In genomic region chr19:32694316-32694715, GRCh38 we compare ENCODE assay signal across 9 cellular contexts. TPM values are rescaled to one million over a fixed set of nuclear protein-coding genes. Genes with fewer than 3 reads are reported as not detected.
DNase-seq lines count a peak whose midpoint lies in the region; ATAC-seq and TF ChIP-seq lines count a peak whose summit lies in the region.
"Not testable (repeated sequence)": the region's sequence is repeated elsewhere in the genome, so short reads cannot be mapped to it uniquely, and the experiment has no call there.
"Had no signal": no experiment of that assay in that cellular context is flagged by ENCODE, and none has a peak within 500 bp of the region (broad histone marks: within the 10 kb centered on the region; RNA-seq: fewer than 3 reads in every experiment).

No MANE protein-coding gene starts in this region.

- H3K27ac Mint-ChIP-seq in Caco-2 (ENCODE audit: unreplicated experiment), result peak overlapping the region; percentile 81
- not testable (repeated sequence) for H3K27ac Mint-ChIP-seq in T-helper 1 cell treated with Interleukin-12 subunit alpha and Interleukin-12 subunit beta and Interleukin-4 antibody, amounts not matched to agents 30 μg/mL and 1 μg/mL, for 36 hours; neural progenitor cell
- peak overlapping the region; percentile 97 for H3K27ac Mint-ChIP-seq in activated T-helper 17 cell treated with anti-CD3 and anti-CD28 coated beads, Interleukin-2, amount 50 U/mL, for 72 hours
- peak overlapping the region; percentile 95 for H3K27ac Mint-ChIP-seq in central memory CD8-positive, alpha-beta T cell (ENCODE audit: low read depth)

- H3K4me1 ChIP-seq in Caco-2, result peaks cover 20% of the 10 kb centered on the region
- peaks cover 75% of the 10 kb centered on the region for H3K4me1 ChIP-seq in left ventricle myocardium inferior
- not testable (repeated sequence) for H3K4me1 ChIP-seq in neural progenitor cell
- H3K4me1 ChIP-seq in thoracic aorta (ENCODE audit: control insufficient read depth in 1 of 2, low read depth in 2 of 2), result peaks cover 27 to 38% of the 10 kb centered on the region in 2 donors

- peak overlapping the region; percentile 80 for H3K4me3 Mint-ChIP-seq in Caco-2 (ENCODE audit: unreplicated experiment)
- H3K4me3 Mint-ChIP-seq in T-helper 1 cell treated with Interleukin-12 subunit alpha and Interleukin-12 subunit beta and Interleukin-4 antibody, amounts not matched to agents 30 μg/mL and 1 μg/mL, for 36 hours, result peak overlapping the region; percentile 95
- peak overlapping the region; percentile 87 for H3K4me3 Mint-ChIP-seq in activated T-helper 17 cell treated with anti-CD3 and anti-CD28 coated beads, Interleukin-2, amount 50 U/mL, for 72 hours
- H3K4me3 Mint-ChIP-seq in central memory CD8-positive, alpha-beta T cell, result peak overlapping the region; percentile 93
- H3K4me3 Mint-ChIP-seq in neural progenitor cell, result peak overlapping the region; percentile 27

- POLR2A ChIA-PET in Caco-2 (lab: Charles Lee), result not testable (repeated sequence)

- H3K4me1 Mint-ChIP-seq in Caco-2 (ENCODE audit: low read depth, unreplicated experiment) (peaks cover 40% of the 10 kb centered on the region), neural progenitor cell (peaks cover 16% of the 10 kb centered on the region)
- peaks cover 51% of the 10 kb centered on the region for H3K4me1 Mint-ChIP-seq in T-helper 1 cell treated with Interleukin-12 subunit alpha and Interleukin-12 subunit beta and Interleukin-4 antibody, amounts not matched to agents 30 μg/mL and 1 μg/mL, for 36 hours (ENCODE audit: low read depth)
- H3K4me1 Mint-ChIP-seq in activated T-helper 17 cell treated with anti-CD3 and anti-CD28 coated beads, Interleukin-2, amount 50 U/mL, for 72 hours, result peaks cover 44% of the 10 kb centered on the region
- H3K4me1 Mint-ChIP-seq in central memory CD8-positive, alpha-beta T cell, result peaks cover 77% of the 10 kb centered on the region

- not testable (repeated sequence) for TF ChIP-seq CTCF in Caco-2 (IDR thresholded peaks at IDR 0.05; ENCODE audit: insufficient read depth in 1 of 2, low read depth in 1 of 2, low read length in 1 of 2, severe bottlenecking in 1 of 2, unreplicated experiment in 1 of 2); left ventricle myocardium inferior (IDR thresholded peaks at IDR 0.05; ENCODE audit: borderline replicate concordance); neural progenitor cell (IDR thresholded peaks at IDR 0.05); thoracic aorta (IDR thresholded peaks at IDR 0.05)

- not testable (repeated sequence) for H3K27ac ChIP-seq in left ventricle myocardium inferior (replicated peaks); neural progenitor cell; thoracic aorta

- not testable (repeated sequence) for H3K9ac ChIP-seq in neural progenitor cell

- peaks cover 10% of the 10 kb centered on the region for H3K9me3 Mint-ChIP-seq in Caco-2 (ENCODE audit: unreplicated experiment)
- H3K9me3 Mint-ChIP-seq in T-helper 1 cell treated with Interleukin-12 subunit alpha and Interleukin-12 subunit beta and Interleukin-4 antibody, amounts not matched to agents 30 μg/mL and 1 μg/mL, for 36 hours; activated T-helper 17 cell treated with anti-CD3 and anti-CD28 coated beads, Interleukin-2, amount 50 U/mL, for 72 hours; central memory CD8-positive, alpha-beta T cell: not testable (repeated sequence)
- H3K9me3 Mint-ChIP-seq in neural progenitor cell, result peaks cover 12% of the 10 kb centered on the region

- peak in 1 of 2 experiments; percentile 37 for DNase-seq in Caco-2
- DNase-seq in MG63; central memory CD8-positive, alpha-beta T cell (ENCODE audit: low spot score in 2 of 2); left ventricle myocardium inferior; neural progenitor cell (ENCODE audit: low spot score); thoracic aorta (ENCODE audit: low spot score): not testable (repeated sequence)

- H3K4me3 ChIP-seq in Caco-2 (ENCODE audit: low read depth, low read length); neural progenitor cell: not testable (repeated sequence)
- peak overlapping the region; percentile 79 for H3K4me3 ChIP-seq in MG63
- H3K4me3 ChIP-seq in left ventricle myocardium inferior, result peak overlapping the region; percentile 82
- H3K4me3 ChIP-seq in thoracic aorta, result peak overlapping the region; percentile 11

- H3K36me3 Mint-ChIP-seq in Caco-2 (ENCODE audit: insufficient read depth, unreplicated experiment) (peaks cover 54% of the 10 kb centered on the region), neural progenitor cell (peaks cover 14% of the 10 kb centered on the region)
- peaks cover 51% of the 10 kb centered on the region for H3K36me3 Mint-ChIP-seq in T-helper 1 cell treated with Interleukin-12 subunit alpha and Interleukin-12 subunit beta and Interleukin-4 antibody, amounts not matched to agents 30 μg/mL and 1 μg/mL, for 36 hours (ENCODE audit: low read depth)
- peaks cover 58% of the 10 kb centered on the region for H3K36me3 Mint-ChIP-seq in activated T-helper 17 cell treated with anti-CD3 and anti-CD28 coated beads, Interleukin-2, amount 50 U/mL, for 72 hours (ENCODE audit: low read depth)
- peaks cover 29% of the 10 kb centered on the region for H3K36me3 Mint-ChIP-seq in central memory CD8-positive, alpha-beta T cell (ENCODE audit: insufficient read depth)

- H3F3A ChIP-seq in neural progenitor cell (ENCODE audit: low read depth), result not testable (repeated sequence)

- peaks cover 11% of the 10 kb centered on the region for H3K79me2 ChIP-seq in neural progenitor cell (ENCODE audit: low read depth)

- not testable (repeated sequence) for H3K27me3 ChIP-seq in Caco-2 (replicated peaks; ENCODE audit: control insufficient read depth, insufficient read depth, low read length); MG63; left ventricle myocardium inferior (ENCODE audit: low read depth); thoracic aorta (replicated peaks; ENCODE audit: insufficient read depth)
- peaks cover 26% of the 10 kb centered on the region for H3K27me3 ChIP-seq in neural progenitor cell

- intact Hi-C loops in Caco-2 (cut with micrococcal nuclease; ENCODE audit: unreplicated experiment); left ventricle myocardium inferior (cut with micrococcal nuclease): not testable (repeated sequence)

- not testable (repeated sequence) for H3K27me3 Mint-ChIP-seq in Caco-2 (ENCODE audit: insufficient read depth, unreplicated experiment); T-helper 1 cell treated with Interleukin-12 subunit alpha and Interleukin-12 subunit beta and Interleukin-4 antibody, amounts not matched to agents 30 μg/mL and 1 μg/mL, for 36 hours (ENCODE audit: low read depth); activated T-helper 17 cell treated with anti-CD3 and anti-CD28 coated beads, Interleukin-2, amount 50 U/mL, for 72 hours; central memory CD8-positive, alpha-beta T cell
- peaks cover 19% of the 10 kb centered on the region for H3K27me3 Mint-ChIP-seq in neural progenitor cell (ENCODE audit: insufficient read depth, low read depth)

- not testable (repeated sequence) for ATAC-seq in activated T-helper 17 cell treated with anti-CD3 and anti-CD28 coated beads, Interleukin-2, amount 50 U/mL, for 72 hours (replicated peaks); central memory CD8-positive, alpha-beta T cell (replicated peaks; ENCODE audit: extremely low read depth, poor library complexity, severe bottlenecking); thoracic aorta (ENCODE audit: insufficient number of reproducible peaks, low FRiP score, low read depth)

- H2AFZ ChIP-seq in neural progenitor cell (replicated peaks), result not testable (repeated sequence)

- not testable (repeated sequence) for H3K4me2 ChIP-seq in neural progenitor cell

- H3K9me3 ChIP-seq in Caco-2; MG63; left ventricle myocardium inferior (replicated peaks); neural progenitor cell (ENCODE audit: low read depth); thoracic aorta: not testable (repeated sequence)

- CTCF ChIA-PET in Caco-2 (lab: Charles Lee), result not testable (repeated sequence)

- BruUV-seq in Caco-2 (replicated peaks; lab: Mats Ljungman, UMichigan), result not testable (repeated sequence)

- not testable (repeated sequence) for H4K20me1 ChIP-seq in neural progenitor cell (ENCODE audit: low read depth)

- not testable (repeated sequence) for H3K36me3 ChIP-seq in Caco-2 (ENCODE audit: control insufficient read depth, insufficient read depth, low read length); neural progenitor cell; thoracic aorta
- H3K36me3 ChIP-seq in MG63, result peaks cover 67% of the 10 kb centered on the region
- peaks cover 12% of the 10 kb centered on the region for H3K36me3 ChIP-seq in left ventricle myocardium inferior

RNA-seq across cellular contexts. Expression of gene NUDT19, which starts 2.7 kb away (rescaled TPM):
- total RNA-seq in Caco-2 (2022) (24.0 and 24.4 TPM in 2 replicates), left ventricle myocardium inferior (22.7 TPM), neural progenitor cell (ENCODE audit: low replicate concordance) (4.1 and 4.4 TPM in 2 replicates), thoracic aorta (10 to 100 TPM in 1 of 2 donors, 1 to 10 TPM in 1; 5.7 to 11.7 TPM)
- total RNA-seq in MG63 (2014; rRNA removed; shearing (Covaris generic); ENCODE audit: low replicate concordance), result 18.0 and 22.4 TPM in 2 replicates
- 10 to 100 TPM; 14.6 to 21.4 TPM for total RNA-seq in activated T-helper 17 cell treated with anti-CD3 and anti-CD28 coated beads, Interleukin-2, amount 50 U/mL, for 72 hours

RNA-seq across cellular contexts. Expression of gene RGS9BP, which starts 18.7 kb away (rescaled TPM):
- 0.75 and 1.0 TPM in 2 replicates for total RNA-seq in Caco-2 (2022)
- total RNA-seq in MG63 (2014; rRNA removed; shearing (Covaris generic); ENCODE audit: low replicate concordance), result 0.37 and 1.2 TPM in 2 replicates
- total RNA-seq in activated T-helper 17 cell treated with anti-CD3 and anti-CD28 coated beads, Interleukin-2, amount 50 U/mL, for 72 hours, result under 1 TPM; 0.48 to 0.93 TPM
- 8.6 TPM for total RNA-seq in left ventricle myocardium inferior
- 0.28 TPM in 1 of 2 replicates, not detected in the other for total RNA-seq in neural progenitor cell (ENCODE audit: low replicate concordance)
- total RNA-seq in thoracic aorta, result under 1 TPM in 1 of 2 donors, not detected in 1; 0.42 TPM

RNA-seq across cellular contexts. Expression of gene ANKRD27, which starts 19.3 kb away (rescaled TPM):
- 53.9 and 54.3 TPM in 2 replicates for total RNA-seq in Caco-2 (2022)
- total RNA-seq in MG63 (2014; rRNA removed; shearing (Covaris generic); ENCODE audit: low replicate concordance), result 45.4 and 48.5 TPM in 2 replicates
- 10 to 100 TPM; 31.7 to 40.0 TPM for total RNA-seq in activated T-helper 17 cell treated with anti-CD3 and anti-CD28 coated beads, Interleukin-2, amount 50 U/mL, for 72 hours
- total RNA-seq in left ventricle myocardium inferior, result 18.0 TPM
- 24.9 and 30.5 TPM in 2 replicates for total RNA-seq in neural progenitor cell (ENCODE audit: low replicate concordance)
- 10 to 100 TPM; 26.8 to 33.8 TPM for total RNA-seq in thoracic aorta

RNA-seq across cellular contexts. Expression of gene TDRD12, which starts 25.3 kb away (rescaled TPM):
- total RNA-seq in Caco-2 (2022) (0.11 and 0.30 TPM in 2 replicates), left ventricle myocardium inferior (not detected), neural progenitor cell (ENCODE audit: low replicate concordance) (0.07 and 0.56 TPM in 2 replicates), thoracic aorta (not detected)
- 0.15 TPM in 1 of 2 replicates, not detected in the other for total RNA-seq in MG63 (2014; rRNA removed; shearing (Covaris generic); ENCODE audit: low replicate concordance)
- 1 to 10 TPM in 1 of 2 donors, under 1 TPM in 1; 0.11 to 4.4 TPM for total RNA-seq in activated T-helper 17 cell treated with anti-CD3 and anti-CD28 coated beads, Interleukin-2, amount 50 U/mL, for 72 hours
- total RNA-seq: left ventricle myocardium superior had no signal

Comparison
In these comparisons a context has a peak if more than half of its experiments do, and no peak if none do; other contexts are left out.
1. H3K4me3 Mint-ChIP-seq: peak in every context shown above with its lines; median percentile 95 in T-helper 1 cell treated with Interleukin-12 subunit alpha and Interleukin-12 subunit beta and Interleukin-4 antibody, amounts not matched to agents 30 μg/mL and 1 μg/mL, for 36 hours; 93 in central memory CD8-positive, alpha-beta T cell; 87 in activated T-helper 17 cell treated with anti-CD3 and anti-CD28 coated beads, Interleukin-2, amount 50 U/mL, for 72 hours; 80 in Caco-2; 27 in neural progenitor cell.